In the genomic region with DNA sequence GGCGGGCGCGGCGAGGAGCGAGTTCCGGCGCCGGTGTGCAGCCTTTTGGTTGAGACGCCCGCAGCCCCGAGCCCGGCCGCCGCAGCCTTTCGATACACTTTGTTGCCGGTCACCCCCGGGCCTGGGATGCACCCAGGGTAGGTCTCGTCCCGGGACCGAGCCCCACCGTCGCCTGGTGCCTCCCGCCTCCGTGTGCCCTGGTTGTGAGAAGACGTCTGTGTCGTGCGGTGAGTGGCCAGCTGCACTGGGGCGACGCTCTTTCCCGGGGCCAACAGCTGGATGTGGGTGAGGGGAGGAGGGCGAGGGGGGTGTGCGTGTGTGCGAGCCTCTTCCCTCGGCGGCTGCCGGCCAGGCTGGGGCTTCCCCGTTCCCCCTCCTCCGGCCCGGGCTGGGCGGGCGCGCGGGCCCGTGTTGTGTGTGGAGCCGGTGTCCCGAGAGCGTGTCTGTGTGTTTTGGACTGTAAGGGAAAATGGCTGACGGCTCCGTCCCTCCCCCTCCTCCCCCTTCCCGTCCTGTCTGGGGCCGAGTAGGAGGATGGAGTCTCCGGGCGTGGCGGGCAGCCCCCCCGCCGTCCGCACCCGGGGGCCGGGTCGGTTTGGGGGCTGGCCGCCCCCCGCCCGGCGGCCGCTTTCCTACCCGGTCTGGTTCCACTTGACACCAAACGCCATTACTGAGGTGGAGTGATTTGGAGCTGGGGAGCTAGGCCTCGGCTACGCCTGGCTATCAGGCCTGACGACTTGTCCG, we compare ENCODE assay signal across 8 cellular contexts. TPM values are rescaled to one million over a fixed set of nuclear protein-coding genes. Genes with fewer than 3 reads are reported as not detected.
DNase-seq lines count a peak whose midpoint lies in the region; ATAC-seq and TF ChIP-seq lines count a peak whose summit lies in the region.

No MANE protein-coding gene starts in this region.

- in situ Hi-C loops in SK-MEL-5 (cut with HindIII; ENCODE audit: low pct_unique_long_range_greater_than_20kb, low sequenced_read_pairs) = no loop called here

- H3K27me3 ChIP-seq in adipocyte (replicated peaks; ENCODE audit: control insufficient read depth, insufficient read depth, low read length) = no peaks in the 10 kb centered on the region
- peaks cover 0 to 85% (median 0%) of the 10 kb centered on the region in 7 donors for H3K27me3 ChIP-seq in heart right ventricle

- no peaks in the 10 kb centered on the region for H3K36me3 ChIP-seq in adipocyte (ENCODE audit: control insufficient read depth, insufficient read depth, low read length, severe bottlenecking)
- peaks cover 0 to 7% (median 0%) of the 10 kb centered on the region in 9 donors for H3K36me3 ChIP-seq in heart right ventricle

- intact Hi-C loops in heart right ventricle (cut with DNase I) = loop anchor here in 4 of 10 donors (2.0 to 10.0 kb wide), 3 partner anchors 71 to 249 kb away; partner anchors contain the start of gene DDX3X (in 2 of the 4)
- intact Hi-C loops in posterior vena cava (cut with DNase I) = no loop called here

- peak overlapping the region; percentile 96 for H3K9ac ChIP-seq in adipocyte (ENCODE audit: low read length)

- peak; percentile 31 for DNase-seq in NOMO-1 treated with DMSO at 0.1 percent for 48 hours (lab: John Stamatoyannopoulos, UW; ENCODE audit: unreplicated experiment)
- no peak for DNase-seq in NOMO-1 treated with dmso at 0.1 percent for 144 hours (lab: John Stamatoyannopoulos, UW; ENCODE audit: unreplicated experiment)
- DNase-seq in SK-MEL-5 (ENCODE audit: low read depth, low spot score) = peak; percentile 60
- peak; percentile 78 for DNase-seq in adipocyte (ENCODE audit: low read depth)
- DNase-seq in heart right ventricle = peak; percentile 40 to 58
- peak; percentile 87 for DNase-seq in posterior vena cava (ENCODE audit: low spot score)

- H3K9me3 ChIP-seq in adipocyte (ENCODE audit: control insufficient read depth, low read length) = no peaks in the 10 kb centered on the region
- H3K9me3 ChIP-seq in heart right ventricle = no peaks in the 10 kb centered on the region

- no peak for TF ChIP-seq CTCF in heart right ventricle (IDR thresholded peaks at IDR 0.05)

- H3K27ac ChIP-seq in heart right ventricle = peak overlapping the region; percentile 94 to 100 (median 98)

- H3K4me3 ChIP-seq in adipocyte (ENCODE audit: low read length) (peak overlapping the region; percentile 93), heart right ventricle (peak overlapping the region; percentile 69 to 97 (median 83))

- 0% methylated on average over 26 to 68 of the region's 71 CpGs for WGBS in heart right ventricle, 2 donors

- ATAC-seq in HG03097 (IDR thresholded peaks at IDR 0.05; ENCODE audit: low FRiP score, unreplicated experiment) (peak; percentile 18), heart right ventricle (peak in 5 of 8 donors; percentile 5 to 32 (median 6)), HG03039 (IDR thresholded peaks at IDR 0.05; ENCODE audit: unreplicated experiment) (no peak)

- H3K4me1 ChIP-seq in adipocyte (ENCODE audit: control insufficient read depth, insufficient read depth, low read length) (peaks cover 40% of the 10 kb centered on the region), heart right ventricle (peaks cover 0 to 62% (median 29%) of the 10 kb centered on the region in 9 donors)

RNA-seq across cellular contexts. Expression of gene USP9X, which starts 0.8 kb away (rescaled TPM):
- 78.9 and 92.2 TPM in 2 replicates for total RNA-seq in SK-MEL-5 (2014; rRNA removed; shearing (Covaris generic))
- polyA plus RNA-seq in SK-MEL-5 (2015; cell fraction: cytosol; rRNA removed) = 26.3 and 39.1 TPM in 2 replicates
- 20.3 and 23.1 TPM in 2 replicates for polyA plus RNA-seq in SK-MEL-5 (2015; cell fraction: nucleus; rRNA removed)
- 10 to 100 TPM; 55.2 to 81.3 (median 68.0) TPM for total RNA-seq in heart right ventricle
- polyA plus RNA-seq in heart right ventricle = 10 to 100 TPM in 1 of 2 donors, 1 to 10 TPM in 1; 9.0 to 11.3 TPM
- total RNA-seq in posterior vena cava = 10 to 100 TPM; 74.4 to 84.0 TPM
